In genomic region chr3:196803891-196804468, GRCh38 we compare ENCODE assay signal across 1 cellular context.
TF ChIP-seq lines count a peak whose summit lies in the region.

No MANE protein-coding gene starts in this region.

TF ChIP-seq in HCT116, 20 proteins besides CTCF, POLR2A, EP300 and RAD21 (continued from another document):
- TF ChIP-seq REST (IDR thresholded peaks at IDR 0.05; ENCODE audit: low read depth) (no peak), TCF7L2 (IDR thresholded peaks at IDR 0.05; ENCODE audit: borderline replicate concordance, extremely low read depth, insufficient read depth, insufficient read length) (no peak), POLR2AphosphoS5 (IDR thresholded peaks at IDR 0.05; ENCODE audit: low read depth, low read length) (no peak), ZBTB33 (IDR thresholded peaks at IDR 0.05; ENCODE audit: extremely low read depth, insufficient replicate concordance, low read length) (no peak), EZH2phosphoT487 (IDR thresholded peaks at IDR 0.05; ENCODE audit: borderline replicate concordance) (no peak), MAX (IDR thresholded peaks at IDR 0.05) (no peak), EZH2 (IDR thresholded peaks at IDR 0.05) (no peak), FOSL1 (IDR thresholded peaks at IDR 0.05; ENCODE audit: low read depth) (no peak), YY1 (IDR thresholded peaks at IDR 0.05; ENCODE audit: extremely low read depth, insufficient replicate concordance, low read depth, low read length) (no peak), SP1 (IDR thresholded peaks at IDR 0.05; ENCODE audit: low read depth) (no peak), SIN3A (IDR thresholded peaks at IDR 0.05; ENCODE audit: low read depth) (no peak), EGR1 (IDR thresholded peaks at IDR 0.05; ENCODE audit: low read depth) (no peak), CBX3 (IDR thresholded peaks at IDR 0.05; ENCODE audit: low read depth) (no peak)
